In genomic region chr4:54109226-54110018, GRCh38 we compare ENCODE assay signal across 16 cellular contexts. TPM values are rescaled to one million over a fixed set of nuclear protein-coding genes. Genes with fewer than 3 reads are reported as not detected.
A peak's percentile ranks its signal among the peaks of the same experiment; 100 is the strongest.
DNase-seq lines count a peak whose midpoint lies in the region; ATAC-seq and TF ChIP-seq lines count a peak whose summit lies in the region.
"Had no signal": no experiment of that assay in that cellular context is flagged by ENCODE, and none has a peak within 500 bp of the region (broad histone marks: within the 10 kb centered on the region; RNA-seq: fewer than 3 reads in every experiment).

No MANE protein-coding gene starts in this region.

- H3K27me3 Mint-ChIP-seq in nephron progenitor cell (ENCODE audit: low read depth, poor library complexity): peaks cover 93% of the 10 kb centered on the region
- peaks cover 71% of the 10 kb centered on the region for H3K27me3 Mint-ChIP-seq in activated CD8-positive, alpha-beta T cell treated with anti-CD3 and anti-CD28 coated beads, Interleukin-2, amount 10 ng/mL, durations not matched to agents 7 days and 5 days (ENCODE audit: low read depth)
- peaks cover 74% of the 10 kb centered on the region for H3K27me3 Mint-ChIP-seq in activated CD4-positive, alpha-beta T cell treated with anti-CD3 and anti-CD28 coated beads, Interleukin-2, amount 10 ng/mL, durations not matched to agents 7 days and 5 days

- no peaks in the 10 kb centered on the region for H3K9me3 Mint-ChIP-seq in nephron progenitor cell
- H3K9me3 Mint-ChIP-seq in activated CD8-positive, alpha-beta T cell treated with anti-CD3 and anti-CD28 coated beads, Interleukin-2, amount 10 ng/mL, durations not matched to agents 7 days and 5 days (ENCODE audit: insufficient read depth): no peaks in the 10 kb centered on the region
- H3K9me3 Mint-ChIP-seq in activated CD4-positive, alpha-beta T cell treated with anti-CD3 and anti-CD28 coated beads, Interleukin-2, amount 10 ng/mL, durations not matched to agents 7 days and 5 days: no peaks in the 10 kb centered on the region

- no peak for TF ChIP-seq CTCF in nephron progenitor cell (IDR thresholded peaks at IDR 0.05)

- 18% methylated on average over 54 of the region's 54 CpGs for WGBS in right cardiac atrium
- WGBS in aorta, 2 donors: 25 to 34% methylated on average over 54 of the region's 54 CpGs

- POLR2A ChIA-PET in activated CD8-positive, alpha-beta T cell treated with anti-CD3 and anti-CD28 coated beads, Interleukin-2, amount 10 ng/mL, durations not matched to agents 7 days and 5 days (lab: Charles Lee): no interaction called here
- POLR2A ChIA-PET in activated CD4-positive, alpha-beta T cell treated with anti-CD3 and anti-CD28 coated beads, Interleukin-2, amount 10 ng/mL, durations not matched to agents 7 days and 5 days (lab: Charles Lee): no interaction called here

- no peak overlapping the region for H3K27ac ChIP-seq in right cardiac atrium (ENCODE audit: low read length)
- no peak overlapping the region for H3K27ac ChIP-seq in aorta (ENCODE audit: low read depth in 1 of 2, low read length in 2 of 2)
- H3K27ac ChIP-seq: VCaP had no signal

- H3K9me3 ChIP-seq in right cardiac atrium (ENCODE audit: control insufficient read depth, low read length) (no peaks in the 10 kb centered on the region), aorta (ENCODE audit: control insufficient read depth, low read length) (no peaks in the 10 kb centered on the region)

- peaks cover 4% of the 10 kb centered on the region for H3K4me1 ChIP-seq in right cardiac atrium (ENCODE audit: control insufficient read depth, insufficient read depth, low read length)
- no peaks in the 10 kb centered on the region for H3K4me1 ChIP-seq in aorta (ENCODE audit: control insufficient read depth in 1 of 2, insufficient read depth in 2 of 2, low read length in 2 of 2)

- ATAC-seq in right cardiac atrium (peak in 1 of 2 donors; percentile 62), left cardiac atrium (no peak), aorta (ENCODE audit: low FRiP score) (peak; percentile 63)
- ATAC-seq in activated CD8-positive, alpha-beta T cell treated with anti-CD3 and anti-CD28 coated beads, Interleukin-2, amount 10 ng/mL, durations not matched to agents 7 days and 5 days: no peak
- ATAC-seq: HCT116 had no signal

- H3K4me3 Mint-ChIP-seq in nephron progenitor cell: peak overlapping the region; percentile 69
- H3K4me3 Mint-ChIP-seq in activated CD8-positive, alpha-beta T cell treated with anti-CD3 and anti-CD28 coated beads, Interleukin-2, amount 10 ng/mL, durations not matched to agents 7 days and 5 days: no peak overlapping the region
- H3K4me3 Mint-ChIP-seq in activated CD4-positive, alpha-beta T cell treated with anti-CD3 and anti-CD28 coated beads, Interleukin-2, amount 10 ng/mL, durations not matched to agents 7 days and 5 days: no peak overlapping the region

- DNase-seq in right cardiac atrium (peak in 1 of 3 donors; percentile 61), left cardiac atrium (no peak), germinal center (ENCODE audit: low spot score) (peak; percentile 51), nephron progenitor cell (peak; percentile 29), aorta (no peak)
- no peak for DNase-seq in activated CD8-positive, alpha-beta T cell treated with anti-CD3 and anti-CD28 coated beads, Interleukin-2, amount 10 ng/mL, durations not matched to agents 7 days and 5 days
- no peak for DNase-seq in activated naive CD4-positive, alpha-beta T cell treated with Interleukin-2 at 50 U/mL for 16 hours
- no peak for DNase-seq in activated CD4-positive, alpha-beta T cell treated with anti-CD3 and anti-CD28 coated beads, Interleukin-2, amount 10 ng/mL, durations not matched to agents 7 days and 5 days
- DNase-seq: activated T-cell treated with anti-CD3 and anti-CD28 coated beads for 4 hours, NCI-H748 treated with DMSO at 0.1 percent for 48 hours had no signal

- CTCF ChIA-PET in activated CD8-positive, alpha-beta T cell treated with anti-CD3 and anti-CD28 coated beads, Interleukin-2, amount 10 ng/mL, durations not matched to agents 7 days and 5 days (lab: Charles Lee): interaction anchor here (1.3 to 2.0 kb wide), 2 partner anchors 13 to 123 kb away, joined by 3 to 5 read pairs; no protein-coding TSS in a partner anchor
- CTCF ChIA-PET in activated CD4-positive, alpha-beta T cell treated with anti-CD3 and anti-CD28 coated beads, Interleukin-2, amount 10 ng/mL, durations not matched to agents 7 days and 5 days (lab: Charles Lee): interaction anchor here (1.1 kb wide), 1 partner anchor 125 kb away, joined by 3 read pairs; no protein-coding TSS in a partner anchor

- H3K27me3 ChIP-seq in right cardiac atrium (ENCODE audit: control insufficient read depth, insufficient read depth) (no peaks in the 10 kb centered on the region), aorta (ENCODE audit: control insufficient read depth in 1 of 2, insufficient read depth in 2 of 2, low read length in 1 of 2) (no peaks in the 10 kb centered on the region)

- no peaks in the 10 kb centered on the region for H3K36me3 ChIP-seq in aorta (ENCODE audit: control insufficient read depth in 1 of 2, insufficient read depth in 2 of 2, low read length in 1 of 2)

- peaks cover 38% of the 10 kb centered on the region for H3K4me1 Mint-ChIP-seq in nephron progenitor cell
- H3K4me1 Mint-ChIP-seq in activated CD8-positive, alpha-beta T cell treated with anti-CD3 and anti-CD28 coated beads, Interleukin-2, amount 10 ng/mL, durations not matched to agents 7 days and 5 days (ENCODE audit: low read depth): peaks cover 20% of the 10 kb centered on the region
- H3K4me1 Mint-ChIP-seq in activated CD4-positive, alpha-beta T cell treated with anti-CD3 and anti-CD28 coated beads, Interleukin-2, amount 10 ng/mL, durations not matched to agents 7 days and 5 days: peaks cover 25% of the 10 kb centered on the region

- no peak overlapping the region for H3K27ac Mint-ChIP-seq in nephron progenitor cell
- H3K27ac Mint-ChIP-seq in activated CD8-positive, alpha-beta T cell treated with anti-CD3 and anti-CD28 coated beads, Interleukin-2, amount 10 ng/mL, durations not matched to agents 7 days and 5 days: no peak overlapping the region
- no peak overlapping the region for H3K27ac Mint-ChIP-seq in activated CD4-positive, alpha-beta T cell treated with anti-CD3 and anti-CD28 coated beads, Interleukin-2, amount 10 ng/mL, durations not matched to agents 7 days and 5 days

- intact Hi-C loops in right cardiac atrium (cut with DNase I): loop anchor here in 1 of 4 donors (10.0 kb wide), 1 partner anchor 105 kb away; no protein-coding TSS in a partner anchor
- intact Hi-C loops in left cardiac atrium (cut with DNase I): no loop called here
- intact Hi-C loops in aorta (cut with DNase I): loop anchor here (5.0 to 10.0 kb wide), 2 partner anchors 53 to 175 kb away; no protein-coding TSS in a partner anchor

- H3K36me3 Mint-ChIP-seq in nephron progenitor cell (ENCODE audit: low read depth): no peaks in the 10 kb centered on the region
- no peaks in the 10 kb centered on the region for H3K36me3 Mint-ChIP-seq in activated CD8-positive, alpha-beta T cell treated with anti-CD3 and anti-CD28 coated beads, Interleukin-2, amount 10 ng/mL, durations not matched to agents 7 days and 5 days (ENCODE audit: low read depth)
- no peaks in the 10 kb centered on the region for H3K36me3 Mint-ChIP-seq in activated CD4-positive, alpha-beta T cell treated with anti-CD3 and anti-CD28 coated beads, Interleukin-2, amount 10 ng/mL, durations not matched to agents 7 days and 5 days (ENCODE audit: low read depth)

- H3K4me3 ChIP-seq in right cardiac atrium (ENCODE audit: low read length) (peak overlapping the region; percentile 8), aorta (ENCODE audit: low read length in 2 of 2) (no peak overlapping the region)

RNA-seq across cellular contexts. Expression of gene GSX2, which starts 9.5 kb away (rescaled TPM):
- total RNA-seq in right cardiac atrium (not detected), left cardiac atrium (not detected), aorta (not detected)
- polyA plus RNA-seq in right cardiac atrium (not detected), aorta (not detected)
- not detected for total RNA-seq in activated CD8-positive, alpha-beta T cell treated with anti-CD3 and anti-CD28 coated beads, Interleukin-2, amount 10 ng/mL, durations not matched to agents 7 days and 5 days
- not detected for total RNA-seq in activated CD4-positive, alpha-beta T cell treated with anti-CD3 and anti-CD28 coated beads, Interleukin-2, amount 10 ng/mL, durations not matched to agents 7 days and 5 days
- total RNA-seq: fibroblast of villous mesenchyme, lung microvascular endothelial cell, renal cortical epithelial cell, ureter had no signal

RNA-seq across cellular contexts. Expression of gene CHIC2, which starts 45.0 kb away (rescaled TPM):
- 10 to 100 TPM; 11.1 to 18.1 (median 13.3) TPM for total RNA-seq in right cardiac atrium
- 10.4 TPM for polyA plus RNA-seq in right cardiac atrium
- 10 to 100 TPM; 11.0 to 16.9 TPM for total RNA-seq in left cardiac atrium
- 10 to 100 TPM; 31.8 to 31.9 TPM for total RNA-seq in aorta
- 10 to 100 TPM; 18.4 to 23.7 TPM for polyA plus RNA-seq in aorta
- 10 to 100 TPM; 14.6 to 17.1 TPM for total RNA-seq in activated CD8-positive, alpha-beta T cell treated with anti-CD3 and anti-CD28 coated beads, Interleukin-2, amount 10 ng/mL, durations not matched to agents 7 days and 5 days
- 10 to 100 TPM; 18.2 to 18.9 TPM for total RNA-seq in activated CD4-positive, alpha-beta T cell treated with anti-CD3 and anti-CD28 coated beads, Interleukin-2, amount 10 ng/mL, durations not matched to agents 7 days and 5 days

Comparison
In these comparisons a context has a peak if more than half of its experiments do, and no peak if none do; other contexts are left out.
1. DNase-seq: peak in germinal center (single experiment) and nephron progenitor cell (single experiment); none in left cardiac atrium (single experiment), aorta (0 of 2), activated CD8-positive, alpha-beta T cell treated with anti-CD3 and anti-CD28 coated beads, Interleukin-2, amount 10 ng/mL, durations not matched to agents 7 days and 5 days (single experiment), activated naive CD4-positive, alpha-beta T cell treated with Interleukin-2 at 50 U/mL for 16 hours (single experiment) and activated CD4-positive, alpha-beta T cell treated with anti-CD3 and anti-CD28 coated beads, Interleukin-2, amount 10 ng/mL, durations not matched to agents 7 days and 5 days (single experiment).
2. intact Hi-C loops: an anchor here in aorta (5.0 to 10.0 kb wide); none called in left cardiac atrium.